Comparison of ENCODE assay signal across 15 cellular contexts in the genomic region with DNA sequence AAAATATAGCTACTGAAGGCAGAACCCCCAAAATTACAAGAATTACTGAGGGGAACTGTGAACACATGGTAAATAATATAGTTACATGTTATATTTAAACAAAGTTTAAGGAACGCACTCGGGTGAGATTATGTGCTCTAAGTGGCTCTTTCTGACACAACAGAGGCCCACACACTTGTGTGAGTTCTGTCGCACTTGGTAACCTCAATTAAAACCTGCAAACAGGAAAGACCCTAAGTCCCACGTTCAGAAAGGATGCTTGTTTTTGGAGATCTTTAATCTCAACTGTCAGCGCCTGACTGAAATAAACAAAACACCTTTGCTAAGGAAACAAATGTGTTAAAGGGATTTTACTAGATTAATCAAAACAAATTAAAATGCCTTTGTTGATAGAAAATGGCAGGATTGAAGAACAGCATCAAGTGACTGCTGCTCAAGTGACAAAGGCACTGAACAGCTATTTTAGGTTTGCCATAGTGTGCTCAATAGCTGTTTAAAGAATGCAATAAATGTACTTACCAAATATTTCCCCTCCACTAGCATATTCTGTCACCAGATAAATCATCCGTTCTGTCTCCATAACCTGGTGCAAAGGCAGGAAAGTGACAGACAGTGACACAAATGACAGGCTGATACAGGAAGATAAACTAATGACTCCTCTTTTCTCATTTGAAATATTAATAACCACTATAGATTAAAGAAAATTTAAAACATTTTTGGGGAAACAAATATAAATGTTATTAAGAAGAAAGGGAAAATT.
"Had no signal": no experiment of that assay in that cellular context is flagged by ENCODE, and none has a peak within 500 bp of the region (broad histone marks: within the 10 kb centered on the region; RNA-seq: fewer than 3 reads in every experiment).

No MANE protein-coding gene starts in this region.

- H3K27ac ChIP-seq: ascending aorta, colonic mucosa, prostate gland, right lobe of liver had no signal

- FAIRE-seq: bronchial epithelial cell had no signal

- ATAC-seq: activated T-cell treated with anti-CD3 and anti-CD28 coated beads, Interleukin-2, amount 50 U/mL, for 72 hours; right lobe of liver had no signal

- H3K4me3 Mint-ChIP-seq: activated T-cell treated with anti-CD3 and anti-CD28 coated beads, Interleukin-2, amount 50 U/mL, for 72 hours had no signal

- H3K27me3 ChIP-seq: ascending aorta, colonic mucosa, right lobe of liver had no signal

- H3K27me3 Mint-ChIP-seq: naive thymus-derived CD8-positive, alpha-beta T cell had no signal

- H3K9me3 ChIP-seq: ascending aorta, colonic mucosa, prostate gland, right lobe of liver had no signal

- H3K4me3 ChIP-seq: ascending aorta, colonic mucosa, lung, prostate gland, right lobe of liver had no signal

- DNase-seq: activated naive CD4-positive, alpha-beta T cell; activated T-cell treated with anti-CD3 and anti-CD28 coated beads, Interleukin-2, amount 50 U/mL, for 72 hours; colonic mucosa; effector CD8-positive, alpha-beta T cell; hippocampal formation; right lobe of liver; stimulated activated CD4-positive, alpha-beta T cell treated with anti-CD3 and anti-CD28 coated beads, Interleukin-2, amount 100 ng/mL, for 24 hours; stimulated activated naive CD4-positive, alpha-beta T cell; substantia nigra; trophoblast cell had no signal

- H3K36me3 ChIP-seq: prostate gland had no signal

- H3K4me1 ChIP-seq: ascending aorta, colonic mucosa, prostate gland, right lobe of liver had no signal

- H3K9me3 Mint-ChIP-seq: activated T-cell treated with anti-CD3 and anti-CD28 coated beads, Interleukin-2, amount 50 U/mL, for 72 hours; naive thymus-derived CD8-positive, alpha-beta T cell had no signal
